In the genomic region with DNA sequence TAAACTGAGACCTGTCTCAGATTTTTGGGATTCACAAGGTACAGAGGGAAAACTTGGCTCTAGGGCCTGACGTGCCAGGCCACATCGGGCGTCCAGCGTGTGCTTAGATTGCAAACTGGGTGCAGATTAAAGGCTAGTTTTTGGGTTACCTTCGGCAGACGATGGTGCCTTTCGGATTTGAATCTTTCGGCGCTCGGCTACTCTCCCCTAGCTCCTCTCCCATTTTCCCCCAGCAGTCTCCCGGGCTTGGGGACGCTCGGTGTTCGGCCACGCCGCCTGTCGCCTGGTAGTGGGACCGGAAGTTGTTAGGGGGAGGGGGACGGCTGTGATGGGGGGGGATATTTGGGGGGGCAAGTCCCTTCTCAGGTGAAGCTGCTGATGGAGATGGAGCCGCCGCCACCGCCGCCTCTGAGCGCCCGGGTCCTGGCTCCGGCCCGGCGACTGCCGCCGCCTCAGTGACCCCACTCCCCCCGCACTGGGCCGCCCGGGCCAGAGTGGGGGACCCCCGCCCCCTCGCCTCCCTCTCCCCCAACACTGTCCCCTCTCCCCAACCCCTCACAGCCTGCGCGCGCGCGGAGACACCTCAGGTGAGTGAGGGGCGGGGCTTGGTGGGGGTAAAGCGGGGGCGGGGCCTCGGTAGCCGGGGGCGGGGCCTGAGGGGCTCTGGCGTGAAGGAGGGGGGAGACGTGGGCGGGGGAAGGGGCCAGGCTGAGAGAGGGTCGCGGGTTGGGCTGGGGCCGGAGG, we compare ENCODE assay signal across 8 cellular contexts. TPM values are rescaled to one million over a fixed set of nuclear protein-coding genes. Genes with fewer than 3 reads are reported as not detected.
DNase-seq lines count a peak whose midpoint lies in the region; ATAC-seq and TF ChIP-seq lines count a peak whose summit lies in the region.

No MANE protein-coding gene starts in this region.

- no peaks in the 10 kb centered on the region for H3K9me3 ChIP-seq in duodenal mucosa (ENCODE audit: control insufficient read depth in 1 of 2, low read length in 2 of 2)
- no peaks in the 10 kb centered on the region for H3K9me3 ChIP-seq in right lobe of liver

- intact Hi-C loops in right lobe of liver (cut with DNase I): no loop called here

- WGBS in right lobe of liver (ENCODE audit: insufficient coverage, low coverage, low lambda C conversion rate, missing lambda C conversion rate): 2% methylated on average over 28 of the region's 52 CpGs

- H3K27me3 ChIP-seq in ACC112 (ENCODE audit: insufficient read depth, low read length): no peaks in the 10 kb centered on the region
- H3K27me3 ChIP-seq in duodenal mucosa (ENCODE audit: control insufficient read depth in 1 of 2, insufficient read depth in 2 of 2, low read length in 2 of 2): no peaks in the 10 kb centered on the region
- H3K27me3 ChIP-seq in right lobe of liver: no peaks in the 10 kb centered on the region

- DNase-seq in NCI-H748 (lab: John Stamatoyannopoulos, UW; ENCODE audit: unreplicated experiment) (peak; percentile 94), right lobe of liver (peak; percentile 87 to 90 (median 90))
- peak; percentile 77 to 83 for DNase-seq in activated CD4-positive, alpha-beta T cell treated with anti-CD3 and anti-CD28 coated beads, Interleukin-2, amount 50 U/mL, for 48 hours
- DNase-seq in stimulated activated CD4-positive, alpha-beta T cell treated with anti-CD3 and anti-CD28 coated beads, Interleukin-2, amount 100 ng/mL, for 48 hours: peak; percentile 63 to 68

- in situ Hi-C loops in GM18951 (cut with MboI; ENCODE audit: low sequenced_read_pairs, unreplicated experiment): no loop called here

- H2AFZ ChIP-seq in ACC112 (ENCODE audit: low read length, unreplicated experiment): peak overlapping the region; percentile 99

- peak overlapping the region; percentile 69 to 95 for H3K9ac ChIP-seq in duodenal mucosa (ENCODE audit: low read depth in 1 of 2, low read length in 2 of 2)

- H3K36me3 ChIP-seq in ACC112 (ENCODE audit: insufficient read depth, low read length): no peaks in the 10 kb centered on the region
- peaks cover 16 to 19% of the 10 kb centered on the region in 2 donors for H3K36me3 ChIP-seq in duodenal mucosa (ENCODE audit: control insufficient read depth in 1 of 2, insufficient read depth in 2 of 2, low read length in 2 of 2)
- H3K36me3 ChIP-seq in right lobe of liver: peaks cover 0 to 21% (median 7%) of the 10 kb centered on the region in 4 donors

- H3K4me1 ChIP-seq in ACC112 (ENCODE audit: control insufficient read depth, insufficient read depth, low read length, unreplicated experiment): no peaks in the 10 kb centered on the region
- peaks cover 12 to 13% of the 10 kb centered on the region in 2 donors for H3K4me1 ChIP-seq in duodenal mucosa (ENCODE audit: control insufficient read depth in 1 of 2, insufficient read depth in 2 of 2, low read length in 2 of 2)
- H3K4me1 ChIP-seq in right lobe of liver: peaks cover 0 to 13% (median 2%) of the 10 kb centered on the region in 4 donors

- H3K4me3 ChIP-seq in ACC112 (ENCODE audit: low read depth, low read length) (peak overlapping the region; percentile 96), duodenal mucosa (ENCODE audit: low read depth in 1 of 2, low read length in 2 of 2) (peak overlapping the region; percentile 87 to 88), right lobe of liver (peak overlapping the region; percentile 77 to 90 (median 85))

- ATAC-seq in HG03442 (IDR thresholded peaks at IDR 0.05; ENCODE audit: unreplicated experiment) (peak; percentile 73), right lobe of liver (peak; percentile 91 to 93 (median 92))

- TF ChIP-seq POLR2A in GM18951 (IDR thresholded peaks at IDR 0.05; ENCODE audit: extremely low read depth, insufficient read depth, insufficient read length): peak; percentile 28
- no peak for TF ChIP-seq POLR2A in right lobe of liver (IDR thresholded peaks at IDR 0.05)

- TF ChIP-seq CTCF in right lobe of liver (IDR thresholded peaks at IDR 0.05): no peak

- H3K79me2 ChIP-seq in ACC112 (ENCODE audit: control insufficient read depth, insufficient read depth, low read length, unreplicated experiment): no peaks in the 10 kb centered on the region

- peak overlapping the region; percentile 61; the same call in 1 of the 2 replicates for H3K27ac ChIP-seq in ACC112 (ENCODE audit: low read depth, low read length)
- H3K27ac ChIP-seq in duodenal mucosa (ENCODE audit: low read depth, low read length): peak overlapping the region; percentile 84
- peak overlapping the region; percentile 41 to 78 (median 78) for H3K27ac ChIP-seq in right lobe of liver

RNA-seq across cellular contexts. Expression of gene SUOX, which starts 10.2 kb away (rescaled TPM):
- 10 to 100 TPM; 31.5 to 63.7 (median 47.9) TPM for total RNA-seq in right lobe of liver

RNA-seq across cellular contexts. Expression of gene IKZF4, which starts 13.5 kb away (rescaled TPM):
- 1 to 10 TPM in 5 of 6 experiments, under 1 TPM in 1; 0.99 to 2.6 (median 2.3) TPM for total RNA-seq in right lobe of liver

RNA-seq across cellular contexts. Expression of gene RAB5B, which starts 33.4 kb away (rescaled TPM):
- total RNA-seq in right lobe of liver: 10 to 100 TPM; 36.5 to 60.7 (median 51.6) TPM

RNA-seq across cellular contexts. Expression of gene RPS26, which starts 34.4 kb away (rescaled TPM):
- 100 to 1,000 TPM in 2 of 6 experiments, 10 to 100 TPM in 4; 17.2 to 600 (median 24.9) TPM for total RNA-seq in right lobe of liver

RNA-seq across cellular contexts. Expression of gene CDK2, which starts 40.7 kb away (rescaled TPM):
- total RNA-seq in right lobe of liver: 10 to 100 TPM in 3 of 6 experiments, 1 to 10 TPM in 3; 8.0 to 14.9 (median 10.6) TPM

Comparison
In these comparisons a context has a peak if more than half of its experiments do, and no peak if none do; other contexts are left out.
1. Peak in every context shown above with its lines: DNase-seq, ATAC-seq, H3K4me3 ChIP-seq and H3K27ac ChIP-seq.